Comparison of ENCODE assay signal across 2 cellular contexts in genomic region chr20:3203315-3204123, GRCh38.
TF ChIP-seq lines count a peak whose summit lies in the region.

No MANE protein-coding gene starts in this region.

TF ChIP-seq in WTC11, 78 proteins besides CTCF, POLR2A, EP300 and RAD21:
- TF ChIP-seq ZNF317 (CRISPR knock-in tag; IDR thresholded peaks at IDR 0.05; ENCODE audit: borderline replicate concordance, low read depth) = no peak
- no peak for TF ChIP-seq CBFB (CRISPR knock-in tag; IDR thresholded peaks at IDR 0.05; ENCODE audit: low read depth)
- no peak for TF ChIP-seq E2F5 (CRISPR knock-in tag; IDR thresholded peaks at IDR 0.05)
- TF ChIP-seq GABPB1 (CRISPR knock-in tag; IDR thresholded peaks at IDR 0.05) = 0 out of 2 replicates have a peak, but pooled peaks have one; percentile 11
- 0 out of 2 replicates have a peak, but pooled peaks have one; percentile 9 for TF ChIP-seq FOXP1 (CRISPR knock-in tag; IDR thresholded peaks at IDR 0.05; ENCODE audit: borderline replicate concordance)

TF ChIP-seq in endothelial cell of umbilical vein, 7 proteins besides CTCF, POLR2A, EP300 and RAD21:
- no peak for TF ChIP-seq MYC (IDR thresholded peaks at IDR 0.05; ENCODE audit: low read depth, low read length)
- no peak for TF ChIP-seq EZH2 (IDR thresholded peaks at IDR 0.05; ENCODE audit: borderline replicate concordance, low read depth, low read length, severe bottlenecking)
- no peak for TF ChIP-seq FOS (IDR thresholded peaks at IDR 0.05; ENCODE audit: borderline replicate concordance, insufficient read depth, low read length)
- TF ChIP-seq POLR2AphosphoS5 (IDR thresholded peaks at IDR 0.05; ENCODE audit: insufficient read depth, low read depth, low read length) = no peak
- TF ChIP-seq MAX (IDR thresholded peaks at IDR 0.05; ENCODE audit: insufficient read depth, insufficient read length) = no peak
- no peak for TF ChIP-seq JUN (IDR thresholded peaks at IDR 0.05; ENCODE audit: borderline replicate concordance, insufficient read depth, insufficient read length, low read depth)
- no peak for TF ChIP-seq GATA2 (IDR thresholded peaks at IDR 0.05; ENCODE audit: insufficient read depth, insufficient read length, low read depth, low read length)
TF ChIP-seq in endothelial cell of umbilical vein: peak in this region for 0.
